ENCODE assay signal across 1 cellular context in genomic region chr17:30832438-30832790, GRCh38.
TF ChIP-seq lines count a peak whose summit lies in the region.

No MANE protein-coding gene starts in this region.

TF ChIP-seq in liver, 16 proteins besides CTCF, POLR2A, EP300 and RAD21 (continued from another document):
- TF ChIP-seq SP1 (IDR thresholded peaks at IDR 0.05), result no peak
